ENCODE assay signal across 29 cellular contexts in the genomic region with DNA sequence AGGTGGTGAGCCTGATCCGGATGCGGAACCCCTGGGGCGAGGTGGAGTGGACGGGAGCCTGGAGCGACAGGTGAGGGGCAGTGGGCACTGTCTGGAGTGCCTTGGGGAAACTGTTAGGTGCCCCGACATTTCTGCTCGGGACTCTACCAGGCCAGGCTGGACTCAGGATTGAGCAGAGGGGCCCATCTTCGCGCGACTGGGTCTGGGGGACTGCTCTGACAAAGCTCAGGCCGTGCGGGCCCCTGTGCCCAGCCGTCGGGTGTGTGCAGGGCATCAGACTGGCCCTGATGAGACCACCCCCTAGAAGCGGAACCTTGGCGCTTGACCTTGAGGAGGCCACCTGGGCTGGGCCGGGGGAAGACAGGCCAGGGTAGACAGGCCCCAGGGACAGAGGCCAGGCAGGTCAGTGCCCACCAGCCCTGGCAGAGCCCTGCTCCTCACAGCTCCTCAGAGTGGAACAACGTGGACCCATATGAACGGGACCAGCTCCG. TPM values are rescaled to one million over a fixed set of nuclear protein-coding genes. Genes with fewer than 3 reads are reported as not detected.
DNase-seq lines count a peak whose midpoint lies in the region; ATAC-seq, FAIRE-seq and TF ChIP-seq lines count a peak whose summit lies in the region.
"Had no signal": no experiment of that assay in that cellular context is flagged by ENCODE, and none has a peak within 500 bp of the region (broad histone marks: within the 10 kb centered on the region; RNA-seq: fewer than 3 reads in every experiment).

No MANE protein-coding gene starts in this region.

- intact Hi-C loops in CD4-positive, alpha-beta memory T cell (cut with micrococcal nuclease) = no loop called here

- H3K9me3 Mint-ChIP-seq in activated CD8-positive, alpha-beta memory T cell treated with anti-CD3 and anti-CD28 coated beads, Interleukin-2, amount 10 ng/mL, durations not matched to agents 7 days and 5 days (ENCODE audit: low read depth) = no peaks in the 10 kb centered on the region
- no peaks in the 10 kb centered on the region for H3K9me3 Mint-ChIP-seq in CD4-positive, alpha-beta memory T cell
- H3K9me3 Mint-ChIP-seq: CD4-positive, CD25-positive, alpha-beta regulatory T cell; GM23338 had no signal

- H3K4me3 Mint-ChIP-seq in activated CD8-positive, alpha-beta memory T cell treated with anti-CD3 and anti-CD28 coated beads, Interleukin-2, amount 10 ng/mL, durations not matched to agents 7 days and 5 days = no peak overlapping the region
- no peak overlapping the region for H3K4me3 Mint-ChIP-seq in CD4-positive, alpha-beta memory T cell
- H3K4me3 Mint-ChIP-seq: GM23338 had no signal

- WGBS in thymus = 98% methylated on average over 20 of the region's 20 CpGs

- H3K27ac ChIP-seq in thymus (ENCODE audit: low read depth) = peak overlapping the region; percentile 13
- no peak overlapping the region for H3K27ac ChIP-seq in CD4-positive, alpha-beta memory T cell (ENCODE audit: low read depth, low read length)
- H3K27ac ChIP-seq: BLaER1, HL-60 had no signal

- DNase-seq in activated CD8-positive, alpha-beta memory T cell treated with anti-CD3 and anti-CD28 coated beads, Interleukin-2, amount 50 U/mL, for 48 hours = peak; percentile 42
- no peak for DNase-seq in activated CD8-positive, alpha-beta memory T cell treated with anti-CD3 and anti-CD28 coated beads, Interleukin-2, amount 10 ng/mL, durations not matched to agents 7 days and 5 days
- DNase-seq in iPS-NIHi7 (ENCODE audit: extremely low spot score) = peak; percentile 3
- DNase-seq in mesenteric fat pad (ENCODE audit: low spot score) = peak; percentile 87
- DNase-seq in AG08395 (ENCODE audit: low spot score) = no peak
- no peak for DNase-seq in CD4-positive, alpha-beta memory T cell
- no peak for DNase-seq in GM12892 (ENCODE audit: insufficient read length)
- DNase-seq: 8988T; CD4-positive, CD25-positive, alpha-beta regulatory T cell; DMS53; Kasumi-1; NCI-H1092 treated with DMSO at 0.1 percent for 48 hours; NCI-H1436; NCI-H187; NCI-H2081 treated with DMSO at 0.1 percent for 48 hours; NCI-H2171; NCI-H226; NCI-H510A; NCI-H69; RPMI8226; SHP77 had no signal

- no peak overlapping the region for H3K27ac Mint-ChIP-seq in activated CD8-positive, alpha-beta memory T cell treated with anti-CD3 and anti-CD28 coated beads, Interleukin-2, amount 10 ng/mL, durations not matched to agents 7 days and 5 days
- H3K27ac Mint-ChIP-seq in CD4-positive, alpha-beta memory T cell = peak overlapping the region in 1 of 7 donors; percentile 12
- H3K27ac Mint-ChIP-seq: GM23338 had no signal

- CTCF ChIA-PET in activated CD8-positive, alpha-beta memory T cell treated with anti-CD3 and anti-CD28 coated beads, Interleukin-2, amount 10 ng/mL, durations not matched to agents 7 days and 5 days (lab: Charles Lee) = interaction anchor here (1.0 kb wide), 1 partner anchor 128 kb away, joined by 3 read pairs; no protein-coding TSS in a partner anchor
- CTCF ChIA-PET in CD4-positive, alpha-beta memory T cell (lab: Charles Lee; ENCODE audit: partially characterized antibody) = no interaction called here

- H3K9me3 ChIP-seq in thymus (ENCODE audit: control insufficient read depth) = no peaks in the 10 kb centered on the region
- no peaks in the 10 kb centered on the region for H3K9me3 ChIP-seq in CD4-positive, alpha-beta memory T cell (ENCODE audit: control insufficient read depth in 1 of 2, low read length in 2 of 2)
- H3K9me3 ChIP-seq: BLaER1, HAP-1 had no signal

- FAIRE-seq in GM12892 (lab: Jason Lieb, UNC) = no peak
- FAIRE-seq: G401.6, GM12878 had no signal

- H3K27me3 Mint-ChIP-seq in activated CD8-positive, alpha-beta memory T cell treated with anti-CD3 and anti-CD28 coated beads, Interleukin-2, amount 10 ng/mL, durations not matched to agents 7 days and 5 days = no peaks in the 10 kb centered on the region
- H3K27me3 Mint-ChIP-seq in CD4-positive, alpha-beta memory T cell = no peaks in the 10 kb centered on the region
- H3K27me3 Mint-ChIP-seq: CD4-positive, CD25-positive, alpha-beta regulatory T cell had no signal

- ATAC-seq in activated CD8-positive, alpha-beta memory T cell treated with anti-CD3 and anti-CD28 coated beads, Interleukin-2, amount 10 ng/mL, durations not matched to agents 7 days and 5 days = no peak
- ATAC-seq: GM12878, GM23338 had no signal

- peaks cover 61% of the 10 kb centered on the region for H3K36me3 ChIP-seq in thymus (ENCODE audit: control insufficient read depth, insufficient read depth)
- H3K36me3 ChIP-seq in CD4-positive, alpha-beta memory T cell (ENCODE audit: insufficient read depth, low read length) = peaks cover 52% of the 10 kb centered on the region

- H3K36me3 Mint-ChIP-seq in activated CD8-positive, alpha-beta memory T cell treated with anti-CD3 and anti-CD28 coated beads, Interleukin-2, amount 10 ng/mL, durations not matched to agents 7 days and 5 days = peaks cover 23% of the 10 kb centered on the region
- H3K36me3 Mint-ChIP-seq in CD4-positive, alpha-beta memory T cell = peaks cover 26 to 66% of the 10 kb centered on the region in 2 donors

- POLR2A ChIA-PET in CD4-positive, alpha-beta memory T cell (lab: Charles Lee; ENCODE audit: partially characterized antibody) = no interaction called here

- H3K4me1 Mint-ChIP-seq in activated CD8-positive, alpha-beta memory T cell treated with anti-CD3 and anti-CD28 coated beads, Interleukin-2, amount 10 ng/mL, durations not matched to agents 7 days and 5 days = peaks cover 9% of the 10 kb centered on the region
- H3K4me1 Mint-ChIP-seq in CD4-positive, alpha-beta memory T cell = peaks cover 7 to 22% (median 17%) of the 10 kb centered on the region in 4 donors

- no peak overlapping the region for H3K4me3 ChIP-seq in thymus (ENCODE audit: low read length)
- no peak overlapping the region for H3K4me3 ChIP-seq in CD4-positive, alpha-beta memory T cell (ENCODE audit: low read length in 2 of 2)
- H3K4me3 ChIP-seq: BLaER1, GM12878, GM23338, HAP-1 had no signal

- no peaks in the 10 kb centered on the region for H3K27me3 ChIP-seq in thymus (ENCODE audit: control insufficient read depth, insufficient read depth)
- H3K27me3 ChIP-seq in CD4-positive, alpha-beta memory T cell (ENCODE audit: insufficient read depth, low read length) = no peaks in the 10 kb centered on the region
- H3K27me3 ChIP-seq: BLaER1 had no signal

- TF ChIP-seq POLR2A in GM12892 (IDR thresholded peaks at IDR 0.05; ENCODE audit: low read depth, low read length) = no peak

- peaks cover 3% of the 10 kb centered on the region for H3K4me1 ChIP-seq in thymus (ENCODE audit: control insufficient read depth, insufficient read depth, low read length)
- peaks cover 20% of the 10 kb centered on the region for H3K4me1 ChIP-seq in CD4-positive, alpha-beta memory T cell (ENCODE audit: insufficient read depth, low read length)

RNA-seq across cellular contexts. Expression of a gene that starts 6.3 kb away (rescaled TPM):
- 100 to 1,000 TPM; 137 to 174 TPM for total RNA-seq in activated CD8-positive, alpha-beta memory T cell treated with anti-CD3 and anti-CD28 coated beads, Interleukin-2, amount 10 ng/mL, durations not matched to agents 7 days and 5 days
- total RNA-seq in mesenteric fat pad = 102 TPM
- polyA plus RNA-seq in thymus = 104 TPM
- total RNA-seq in CD4-positive, alpha-beta memory T cell = 100 to 1,000 TPM; 135 to 141 TPM
- 100 to 1,000 TPM; 115 to 127 TPM for polyA plus RNA-seq in CD4-positive, alpha-beta memory T cell
- polyA plus RNA-seq in GM12892 (2012; ENCODE audit: missing spikeins) = 44.2 TPM

RNA-seq across cellular contexts. Expression of a gene that starts 18.0 kb away (rescaled TPM):
- total RNA-seq in activated CD8-positive, alpha-beta memory T cell treated with anti-CD3 and anti-CD28 coated beads, Interleukin-2, amount 10 ng/mL, durations not matched to agents 7 days and 5 days = not detected
- total RNA-seq in mesenteric fat pad = not detected
- 0.11 TPM for polyA plus RNA-seq in thymus
- total RNA-seq in CD4-positive, alpha-beta memory T cell = not detected
- polyA plus RNA-seq in CD4-positive, alpha-beta memory T cell = not detected
- polyA plus RNA-seq in GM12892 (2012; ENCODE audit: missing spikeins) = not detected
- total RNA-seq: CD4-positive, CD25-positive, alpha-beta regulatory T cell; GM12878; GM23338; M059J had no signal
- polyA plus RNA-seq: CD4-positive, CD25-positive, alpha-beta regulatory T cell; GM12878 had no signal

RNA-seq across cellular contexts. Expression of a gene that starts 53.7 kb away (rescaled TPM):
- total RNA-seq in activated CD8-positive, alpha-beta memory T cell treated with anti-CD3 and anti-CD28 coated beads, Interleukin-2, amount 10 ng/mL, durations not matched to agents 7 days and 5 days = 10 to 100 TPM; 34.4 to 35.1 TPM
- total RNA-seq in mesenteric fat pad = 78.8 TPM
- polyA plus RNA-seq in thymus = 22.7 TPM
- 10 to 100 TPM; 74.0 to 76.5 TPM for total RNA-seq in CD4-positive, alpha-beta memory T cell
- polyA plus RNA-seq in CD4-positive, alpha-beta memory T cell = 10 to 100 TPM in 1 of 2 donors, 1 to 10 TPM in 1; 2.8 to 17.0 TPM
- 19.7 TPM for polyA plus RNA-seq in GM12892 (2012; ENCODE audit: missing spikeins)

Comparison
In these comparisons a context has a peak if more than half of its experiments do, and no peak if none do; other contexts are left out.
1. DNase-seq: peak in activated CD8-positive, alpha-beta memory T cell treated with anti-CD3 and anti-CD28 coated beads, Interleukin-2, amount 50 U/mL, for 48 hours (single experiment), iPS-NIHi7 (single experiment) and mesenteric fat pad (single experiment); none in activated CD8-positive, alpha-beta memory T cell treated with anti-CD3 and anti-CD28 coated beads, Interleukin-2, amount 10 ng/mL, durations not matched to agents 7 days and 5 days (single experiment), AG08395 (single experiment), CD4-positive, alpha-beta memory T cell (0 of 5) and GM12892 (single experiment).